Comparison of ENCODE assay signal across 9 cellular contexts in the genomic region with DNA sequence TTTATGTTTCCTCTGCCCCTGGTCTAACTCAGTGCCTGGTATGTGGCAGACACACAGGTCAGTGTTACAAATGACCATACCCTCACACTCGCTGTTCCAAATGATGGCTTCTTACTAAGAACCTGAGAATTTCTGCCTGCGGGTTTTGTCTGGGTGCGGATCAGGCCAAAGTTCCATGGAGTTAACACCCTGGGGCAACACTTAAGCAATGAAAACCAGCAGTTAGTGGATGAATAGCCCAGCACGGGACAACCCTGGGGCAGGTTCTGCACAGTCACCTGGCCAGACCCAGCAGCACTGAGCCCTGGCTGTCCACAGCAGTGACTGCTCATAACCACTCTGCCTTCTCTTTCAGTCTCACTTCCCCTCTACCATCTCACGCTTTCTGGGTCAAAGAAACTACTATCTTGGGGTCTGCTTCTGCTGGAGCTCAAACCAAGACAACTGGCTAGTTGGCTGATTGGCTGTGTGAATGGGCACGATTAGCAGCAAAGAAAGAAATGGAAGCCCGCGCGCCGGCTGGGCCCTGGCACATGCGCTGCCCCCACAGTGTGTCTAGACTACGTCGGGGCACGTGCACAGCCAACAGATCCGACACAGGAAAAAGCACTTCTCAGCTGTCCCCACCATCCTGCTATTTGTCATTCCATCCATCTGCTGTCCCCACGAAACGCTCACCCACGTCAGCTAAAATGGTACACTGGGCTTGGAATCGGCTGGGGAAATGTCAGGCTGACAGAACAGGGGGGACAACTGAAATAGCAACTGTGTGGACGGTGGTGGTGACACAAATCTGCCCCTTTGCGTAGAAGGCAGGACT. TPM values are rescaled to one million over a fixed set of nuclear protein-coding genes. Genes with fewer than 3 reads are reported as not detected.
DNase-seq lines count a peak whose midpoint lies in the region; ATAC-seq and TF ChIP-seq lines count a peak whose summit lies in the region.
"Had no signal": no experiment of that assay in that cellular context is flagged by ENCODE, and none has a peak within 500 bp of the region (broad histone marks: within the 10 kb centered on the region; RNA-seq: fewer than 3 reads in every experiment).

No MANE protein-coding gene starts in this region.

- no peak for TF ChIP-seq POLR2A in upper lobe of left lung (IDR thresholded peaks at IDR 0.05)

- H3K36me3 ChIP-seq in upper lobe of left lung, result no peaks in the 10 kb centered on the region

- H3K4me3 ChIP-seq in upper lobe of left lung, result no peak overlapping the region

- TF ChIP-seq EP300 in upper lobe of left lung (IDR thresholded peaks at IDR 0.05), result no peak

- peaks cover 0 to 26% (median 9%) of the 10 kb centered on the region in 4 donors for H3K4me1 ChIP-seq in upper lobe of left lung

- peak overlapping the region in 1 of 4 donors; percentile 52 for H3K27ac ChIP-seq in upper lobe of left lung

- no peak for TF ChIP-seq CTCF in upper lobe of left lung (IDR thresholded peaks at IDR 0.05)

- H3K9me3 Mint-ChIP-seq in activated naive CD8-positive, alpha-beta T cell treated with anti-CD3 and anti-CD28 coated beads, Interleukin-2, amount 50 U/mL, for 24 hours, result no peaks in the 10 kb centered on the region
- H3K9me3 Mint-ChIP-seq in activated naive CD8-positive, alpha-beta T cell treated with anti-CD3 and anti-CD28 coated beads for 36 hours, result no peaks in the 10 kb centered on the region

- 75 to 76% methylated on average over 21 of the region's 21 CpGs for WGBS in upper lobe of left lung, 2 donors

- no peaks in the 10 kb centered on the region for H3K27me3 ChIP-seq in upper lobe of left lung

- H3K27me3 Mint-ChIP-seq in activated naive CD8-positive, alpha-beta T cell treated with anti-CD3 and anti-CD28 coated beads, Interleukin-2, amount 50 U/mL, for 24 hours, result no peaks in the 10 kb centered on the region
- no peaks in the 10 kb centered on the region for H3K27me3 Mint-ChIP-seq in activated naive CD8-positive, alpha-beta T cell treated with anti-CD3 and anti-CD28 coated beads for 36 hours

- peaks cover 2% of the 10 kb centered on the region for H3K4me1 Mint-ChIP-seq in activated naive CD8-positive, alpha-beta T cell treated with anti-CD3 and anti-CD28 coated beads, Interleukin-2, amount 50 U/mL, for 24 hours
- no peaks in the 10 kb centered on the region for H3K4me1 Mint-ChIP-seq in activated naive CD8-positive, alpha-beta T cell treated with anti-CD3 and anti-CD28 coated beads for 36 hours

- no peak overlapping the region for H3K4me3 Mint-ChIP-seq in activated naive CD8-positive, alpha-beta T cell treated with anti-CD3 and anti-CD28 coated beads, Interleukin-2, amount 50 U/mL, for 24 hours
- H3K4me3 Mint-ChIP-seq in activated naive CD8-positive, alpha-beta T cell treated with anti-CD3 and anti-CD28 coated beads for 36 hours, result no peak overlapping the region

- peak; percentile 36 for ATAC-seq in activated naive CD8-positive, alpha-beta T cell treated with anti-CD3 and anti-CD28 coated beads, Interleukin-2, amount 50 U/mL, for 24 hours
- ATAC-seq in HG03060 (IDR thresholded peaks at IDR 0.05; ENCODE audit: low read depth, unreplicated experiment), result peak; percentile 78
- ATAC-seq in upper lobe of left lung (ENCODE audit: low FRiP score in 2 of 2), result peak in 1 of 2 donors; percentile 34

- H3K36me3 Mint-ChIP-seq in activated naive CD8-positive, alpha-beta T cell treated with anti-CD3 and anti-CD28 coated beads, Interleukin-2, amount 50 U/mL, for 24 hours (ENCODE audit: low read depth), result no peaks in the 10 kb centered on the region
- no peaks in the 10 kb centered on the region for H3K36me3 Mint-ChIP-seq in activated naive CD8-positive, alpha-beta T cell treated with anti-CD3 and anti-CD28 coated beads for 36 hours

- H3K27ac Mint-ChIP-seq in activated naive CD8-positive, alpha-beta T cell treated with anti-CD3 and anti-CD28 coated beads, Interleukin-2, amount 50 U/mL, for 24 hours, result no peak overlapping the region
- H3K27ac Mint-ChIP-seq in activated naive CD8-positive, alpha-beta T cell treated with anti-CD3 and anti-CD28 coated beads for 36 hours, result no peak overlapping the region

- no peaks in the 10 kb centered on the region for H3K9me3 ChIP-seq in upper lobe of left lung

- no peak for DNase-seq in activated naive CD8-positive, alpha-beta T cell treated with anti-CD3 and anti-CD28 coated beads, Interleukin-2, amount 50 U/mL, for 24 hours
- no peak for DNase-seq in activated naive CD8-positive, alpha-beta T cell treated with anti-CD3 and anti-CD28 coated beads for 36 hours
- DNase-seq in anterior cingulate cortex (lab: John Stamatoyannopoulos, UW), result peak in 37 of 58 donors; percentile 6 to 78 (median 44)
- DNase-seq in upper lobe of left lung, result peak; percentile 15 to 58
- no peak for DNase-seq in NCI-H748 treated with DMSO at 0.1 percent for 48 hours (lab: John Stamatoyannopoulos, UW)
- no peak for DNase-seq in CD1c-positive myeloid dendritic cell (ENCODE audit: extremely low spot score)
- DNase-seq in mucosa of gallbladder (ENCODE audit: low spot score), result no peak

RNA-seq across cellular contexts. Expression of gene MGME1, which starts 36.6 kb away (rescaled TPM):
- 10 to 100 TPM; 30.1 to 30.9 TPM for total RNA-seq in activated naive CD8-positive, alpha-beta T cell treated with anti-CD3 and anti-CD28 coated beads for 36 hours
- total RNA-seq in upper lobe of left lung (10 to 100 TPM in 5 of 6 donors, 1 to 10 TPM in 1; 9.4 to 22.0 (median 13.3) TPM), mucosa of gallbladder (8.5 TPM)

RNA-seq across cellular contexts. Expression of gene SNX5, which starts 36.8 kb away (rescaled TPM):
- total RNA-seq in activated naive CD8-positive, alpha-beta T cell treated with anti-CD3 and anti-CD28 coated beads for 36 hours, result 100 to 1,000 TPM; 198 to 235 TPM
- total RNA-seq in upper lobe of left lung, result 100 to 1,000 TPM in 4 of 6 donors, 10 to 100 TPM in 2; 72.0 to 177 (median 111) TPM
- total RNA-seq in mucosa of gallbladder, result 64.5 TPM

RNA-seq across cellular contexts. Expression of gene OVOL2, which starts 52.3 kb away (rescaled TPM):
- total RNA-seq in activated naive CD8-positive, alpha-beta T cell treated with anti-CD3 and anti-CD28 coated beads for 36 hours, result not detected
- 10 to 100 TPM in 4 of 6 donors, 1 to 10 TPM in 2; 6.6 to 36.7 (median 19.2) TPM for total RNA-seq in upper lobe of left lung
- 11.1 TPM for total RNA-seq in mucosa of gallbladder
- total RNA-seq: mesenteric fat pad had no signal

Comparison
In these comparisons a context has a peak if more than half of its experiments do, and no peak if none do; other contexts are left out.
1. DNase-seq: peak in anterior cingulate cortex (37 of 58) and upper lobe of left lung (2 of 2); none in activated naive CD8-positive, alpha-beta T cell treated with anti-CD3 and anti-CD28 coated beads, Interleukin-2, amount 50 U/mL, for 24 hours (single experiment), activated naive CD8-positive, alpha-beta T cell treated with anti-CD3 and anti-CD28 coated beads for 36 hours (single experiment), NCI-H748 treated with DMSO at 0.1 percent for 48 hours (single experiment), CD1c-positive myeloid dendritic cell (single experiment) and mucosa of gallbladder (single experiment).
2. RNA of gene OVOL2, which starts 52.3 kb away (total RNA-seq): 6.6 to 36.7 TPM in upper lobe of left lung and 11.1 TPM in mucosa of gallbladder (single experiment); not detected in activated naive CD8-positive, alpha-beta T cell treated with anti-CD3 and anti-CD28 coated beads for 36 hours; every median in the first group is over 4 times any median in the second.